Comparison of ENCODE assay signal across 8 cellular contexts in genomic region chr7:151368136-151368571, GRCh38. TPM values are rescaled to one million over a fixed set of nuclear protein-coding genes. Genes with fewer than 3 reads are reported as not detected.
A peak's percentile ranks its signal among the peaks of the same experiment; 100 is the strongest.
DNase-seq lines count a peak whose midpoint lies in the region; ATAC-seq, FAIRE-seq and TF ChIP-seq lines count a peak whose summit lies in the region.

No MANE protein-coding gene starts in this region.

- no peak overlapping the region for H3K4me2 ChIP-seq in endothelial cell of umbilical vein (ENCODE audit: insufficient read depth, low read length)

- CTCF ChIA-PET in Caco-2 (lab: Charles Lee) (interaction anchor here (0.5 to 1.3 kb wide), 7 partner anchors 25 to 199 kb away, joined by 3 read pairs; no protein-coding TSS in a partner anchor), endothelial cell of umbilical vein (lab: Charles Lee) (interaction anchor here (0.5 to 4.0 kb wide), 21 partner anchors 8 to 1613 kb away, joined by 3 to 96 read pairs (median 3); partner anchors contain the start of genes CRYGN and RHEB)

- H3K9me3 ChIP-seq in Caco-2 (no peaks in the 10 kb centered on the region), endothelial cell of umbilical vein (replicated peaks; ENCODE audit: control insufficient read depth, insufficient read depth, low read length) (no peaks in the 10 kb centered on the region), muscle layer of colon (ENCODE audit: low read length) (no peaks in the 10 kb centered on the region)

- H3K27me3 Mint-ChIP-seq in Caco-2 (ENCODE audit: insufficient read depth, unreplicated experiment), result no peaks in the 10 kb centered on the region

- H2AFZ ChIP-seq in endothelial cell of umbilical vein (ENCODE audit: low read depth, low read length), result no peak overlapping the region

- dilution Hi-C loops in endothelial cell of umbilical vein (cut with MboI; ENCODE audit: extremely low pct_ligation_motif_present, low sequenced_read_pairs), result no loop called here

- ATAC-seq in GM19438 (IDR thresholded peaks at IDR 0.05; ENCODE audit: low read depth, unreplicated experiment) (peak; percentile 100), HG03460 (IDR thresholded peaks at IDR 0.05; ENCODE audit: unreplicated experiment) (peak; percentile 96)

- no TSS peak for BruUV-seq in Caco-2 (replicated peaks; lab: Mats Ljungman, UMichigan)
- BruUV-seq in endothelial cell of umbilical vein (replicated peaks; lab: Mats Ljungman, UMichigan), result no TSS peak

- H3K4me3 Mint-ChIP-seq in Caco-2 (ENCODE audit: unreplicated experiment), result no peak overlapping the region

- H3K4me1 ChIP-seq in Caco-2 (0 out of 2 replicates have a peak, but pooled peaks cover 7% of the 10 kb centered on the region), endothelial cell of umbilical vein (ENCODE audit: control insufficient read depth, extremely low read depth, insufficient read depth, low read length) (no peaks in the 10 kb centered on the region), muscle layer of colon (ENCODE audit: insufficient read depth, low read length) (peaks cover 25% of the 10 kb centered on the region)

- no peaks in the 10 kb centered on the region for H3K9me3 Mint-ChIP-seq in Caco-2 (ENCODE audit: unreplicated experiment)

- peaks cover 18% of the 10 kb centered on the region for H3K36me3 Mint-ChIP-seq in Caco-2 (ENCODE audit: insufficient read depth, unreplicated experiment)

- no peaks in the 10 kb centered on the region for H3K9me1 ChIP-seq in endothelial cell of umbilical vein (replicated peaks; ENCODE audit: control insufficient read depth, extremely low read depth, insufficient read depth, low read length)

- H3K4me3 ChIP-seq in Caco-2 (ENCODE audit: low read depth, low read length) (no peak overlapping the region), endothelial cell of umbilical vein (replicated peaks in 1 of 3; ENCODE audit: insufficient read depth in 1 of 3, low read depth in 1 of 3, low read length in 3 of 3) (no peak overlapping the region), muscle layer of colon (ENCODE audit: low read depth in 1 of 2, low read length in 2 of 2) (no peak overlapping the region)

- H3K36me3 ChIP-seq in Caco-2 (ENCODE audit: control insufficient read depth, insufficient read depth, low read length) (peaks cover 2% of the 10 kb centered on the region; the same call in 1 of the 2 replicates), endothelial cell of umbilical vein (ENCODE audit: control insufficient read depth in 2 of 2, extremely low read depth in 1 of 2, insufficient read depth in 2 of 2, low read length in 2 of 2) (peaks cover 3% of the 10 kb centered on the region in 2 experiments), muscle layer of colon (ENCODE audit: insufficient read depth, low read length) (peaks cover 14% of the 10 kb centered on the region)

- H4K20me1 ChIP-seq in endothelial cell of umbilical vein (replicated peaks; ENCODE audit: control insufficient read depth, extremely low read depth, insufficient read depth, low read length), result no peaks in the 10 kb centered on the region

- no peaks in the 10 kb centered on the region for H3K79me2 ChIP-seq in endothelial cell of umbilical vein (ENCODE audit: control insufficient read depth, insufficient read depth, low read length)

- DNase-seq in Caco-2 (peak; percentile 89 to 90), NCI-H82 treated with DMSO at 0.1 percent for 48 hours (lab: John Stamatoyannopoulos, UW; ENCODE audit: unreplicated experiment) (peak; percentile 64), endothelial cell of umbilical vein (ENCODE audit: low read depth, low spot score) (peak; percentile 71)
- DNase-seq in activated CD8-positive, alpha-beta memory T cell treated with anti-CD3 and anti-CD28 coated beads for 4 hours (ENCODE audit: low read depth in 2 of 2), result peak; percentile 48 to 50
- peak; percentile 86 for DNase-seq in stimulated activated CD8-positive, alpha-beta memory T cell treated with anti-CD3 and anti-CD28 coated beads, Interleukin-4, amount 100 ng/mL, for 48 hours

- POLR2A ChIA-PET in Caco-2 (lab: Charles Lee), result no interaction called here
- POLR2A ChIA-PET in endothelial cell of umbilical vein (lab: Charles Lee), result no interaction called here

- H3K27me3 ChIP-seq in Caco-2 (replicated peaks; ENCODE audit: control insufficient read depth, insufficient read depth, low read length) (no peaks in the 10 kb centered on the region), endothelial cell of umbilical vein (ENCODE audit: control insufficient read depth in 2 of 2, insufficient read depth in 2 of 2, low read length in 2 of 2) (no peaks in the 10 kb centered on the region), muscle layer of colon (ENCODE audit: control insufficient read depth in 1 of 2, insufficient read depth in 2 of 2, low read length in 2 of 2) (no peaks in the 10 kb centered on the region)

- intact Hi-C loops in Caco-2 (cut with micrococcal nuclease; ENCODE audit: unreplicated experiment) (loop anchor here (1.0 to 5.0 kb wide), 7 partner anchors 43 to 391 kb away; partner anchors contain the start of genes RHEB and WDR86), endothelial cell of umbilical vein (cut with micrococcal nuclease) (loop anchor here (1.0 to 5.0 kb wide), 5 partner anchors 80 to 779 kb away; no protein-coding TSS in a partner anchor)

- no peak overlapping the region for H3K27ac Mint-ChIP-seq in Caco-2 (ENCODE audit: unreplicated experiment)

- TF ChIP-seq CTCF in Caco-2 (IDR thresholded peaks at IDR 0.05; ENCODE audit: insufficient read depth in 1 of 2, low read depth in 1 of 2, low read length in 1 of 2, severe bottlenecking in 1 of 2, unreplicated experiment in 1 of 2), result peak; percentile 93 to 95
- TF ChIP-seq CTCF in endothelial cell of umbilical vein (IDR thresholded peaks at IDR 0.05; ENCODE audit: extremely low read depth in 1 of 2, insufficient read depth in 1 of 2, low read depth in 1 of 2, low read length in 2 of 2), result peak; percentile 97 to 99

- peak; percentile 79 for FAIRE-seq in endothelial cell of umbilical vein (lab: Jason Lieb, UNC)

- H3K4me1 Mint-ChIP-seq in Caco-2 (ENCODE audit: low read depth, unreplicated experiment), result no peaks in the 10 kb centered on the region

- no peak overlapping the region for H3K27ac ChIP-seq in endothelial cell of umbilical vein (ENCODE audit: insufficient read depth, low read depth, low read length)
- peak overlapping the region; percentile 66 for H3K27ac ChIP-seq in muscle layer of colon (ENCODE audit: low read depth, low read length)

- H3K9ac ChIP-seq in endothelial cell of umbilical vein (replicated peaks; ENCODE audit: extremely low read depth, insufficient read depth, low read length), result no peak overlapping the region
- H3K9ac ChIP-seq in muscle layer of colon (ENCODE audit: low read length), result peak overlapping the region; percentile 11

- no peak for TF ChIP-seq POLR2A in endothelial cell of umbilical vein (IDR thresholded peaks at IDR 0.05; ENCODE audit: low read depth, low read length)

TF ChIP-seq in endothelial cell of umbilical vein, 7 proteins besides CTCF, POLR2A, EP300 and RAD21:
- TF ChIP-seq POLR2AphosphoS5 (IDR thresholded peaks at IDR 0.05; ENCODE audit: insufficient read depth, low read depth, low read length) (no peak), JUN (IDR thresholded peaks at IDR 0.05; ENCODE audit: borderline replicate concordance, insufficient read depth, insufficient read length, low read depth) (no peak), MYC (IDR thresholded peaks at IDR 0.05; ENCODE audit: low read depth, low read length) (no peak), FOS (IDR thresholded peaks at IDR 0.05; ENCODE audit: borderline replicate concordance, insufficient read depth, low read length) (no peak), GATA2 (IDR thresholded peaks at IDR 0.05; ENCODE audit: insufficient read depth, insufficient read length, low read depth, low read length) (no peak), MAX (IDR thresholded peaks at IDR 0.05; ENCODE audit: insufficient read depth, insufficient read length) (no peak), EZH2 (IDR thresholded peaks at IDR 0.05; ENCODE audit: borderline replicate concordance, low read depth, low read length, severe bottlenecking) (no peak)

RNA-seq across cellular contexts. Expression of gene NUB1, which starts 26.5 kb away (rescaled TPM):
- total RNA-seq in Caco-2 (2022) (51.6 and 54.6 TPM in 2 replicates), endothelial cell of umbilical vein (41.4 and 46.2 TPM in 2 replicates)
- 27.9 and 28.0 TPM in 2 replicates for polyA plus RNA-seq in endothelial cell of umbilical vein
- 30.2 and 32.3 TPM in 2 replicates for polyA plus RNA-seq in endothelial cell of umbilical vein (2011; cell fraction: cytosol; rRNA removed)
- polyA plus RNA-seq in endothelial cell of umbilical vein (2011; cell fraction: nucleus; rRNA removed), result 33.7 and 40.4 TPM in 2 replicates
- 39.5 and 70.4 TPM in 2 replicates for polyA plus RNA-seq in endothelial cell of umbilical vein (2012)
- polyA minus RNA-seq in endothelial cell of umbilical vein, result 24.9 and 25.9 TPM in 2 replicates
- 22.5 TPM for polyA minus RNA-seq in endothelial cell of umbilical vein (2011; cell fraction: cytosol; rRNA and poly(A)+ RNA removed)
- 20.4 and 20.8 TPM in 2 replicates for polyA minus RNA-seq in endothelial cell of umbilical vein (2011; cell fraction: nucleus; rRNA and poly(A)+ RNA removed)

RNA-seq across cellular contexts. Expression of gene WDR86, which starts 41.7 kb away (rescaled TPM):
- total RNA-seq in Caco-2 (2022), result 0.52 and 0.95 TPM in 2 replicates
- not detected in 2 replicates for total RNA-seq in endothelial cell of umbilical vein
- not detected in 2 replicates for polyA plus RNA-seq in endothelial cell of umbilical vein
- not detected in 2 replicates for polyA plus RNA-seq in endothelial cell of umbilical vein (2011; cell fraction: cytosol; rRNA removed)
- not detected in 2 replicates for polyA plus RNA-seq in endothelial cell of umbilical vein (2011; cell fraction: nucleus; rRNA removed)
- polyA plus RNA-seq in endothelial cell of umbilical vein (2012), result 0.12 and 0.30 TPM in 2 replicates
- polyA minus RNA-seq in endothelial cell of umbilical vein, result not detected in 2 replicates
- not detected for polyA minus RNA-seq in endothelial cell of umbilical vein (2011; cell fraction: cytosol; rRNA and poly(A)+ RNA removed)
- polyA minus RNA-seq in endothelial cell of umbilical vein (2011; cell fraction: nucleus; rRNA and poly(A)+ RNA removed), result not detected in 2 replicates
